ENCODE assay signal across 20 cellular contexts in genomic region chr6:149422581-149422980, GRCh38. TPM values are rescaled to one million over a fixed set of nuclear protein-coding genes. Genes with fewer than 3 reads are reported as not detected.
DNase-seq lines count a peak whose midpoint lies in the region; ATAC-seq and TF ChIP-seq lines count a peak whose summit lies in the region.
"Had no signal": no experiment of that assay in that cellular context is flagged by ENCODE, and none has a peak within 500 bp of the region (broad histone marks: within the 10 kb centered on the region; RNA-seq: fewer than 3 reads in every experiment).

No MANE protein-coding gene starts in this region.

- no peak overlapping the region for H2AFZ ChIP-seq in neural progenitor cell (replicated peaks)

- CTCF ChIA-PET in HEK293 (lab: Yijun Ruan, JAX) = interaction anchor here (0.6 to 1.6 kb wide), 4 partner anchors 80 to 396 kb away, joined by 3 to 5 read pairs (median 4); no protein-coding TSS in a partner anchor

- no peak overlapping the region for H3K4me3 Mint-ChIP-seq in dendritic cell treated with granulocyte-macrophage colony-stimulating factor and Interleukin-4, amounts not matched to agents 40 ng/mL and 50 ng/mL, for 4 days
- no peak overlapping the region for H3K4me3 Mint-ChIP-seq in neural progenitor cell
- H3K4me3 Mint-ChIP-seq: CD4-positive, CD25-positive, alpha-beta regulatory T cell; GM23338; HFFc6 had no signal

- H3K9ac ChIP-seq in skeletal muscle tissue (ENCODE audit: low read depth in 1 of 3, low read length in 3 of 3) (no peak overlapping the region), neural progenitor cell (no peak overlapping the region)

- no peak for DNase-seq in DMS 273 treated with DMSO at 0.1 percent for 48 hours (lab: John Stamatoyannopoulos, UW)
- DNase-seq in neural progenitor cell (ENCODE audit: low spot score) = no peak
- DNase-seq: ACHN; BE2C; C1 segment of cervical spinal cord; Caco-2; CD4-positive, CD25-positive, alpha-beta regulatory T cell; DMS153; DMS79; GDM1; HCEC 1CT; HFFc6; IMR-90 had no signal

- H3K36me3 Mint-ChIP-seq in dendritic cell treated with granulocyte-macrophage colony-stimulating factor and Interleukin-4, amounts not matched to agents 40 ng/mL and 50 ng/mL, for 4 days (ENCODE audit: low read depth) = no peaks in the 10 kb centered on the region
- no peaks in the 10 kb centered on the region for H3K36me3 Mint-ChIP-seq in neural progenitor cell
- H3K36me3 Mint-ChIP-seq: CD4-positive, CD25-positive, alpha-beta regulatory T cell had no signal

- H3K27me3 Mint-ChIP-seq in dendritic cell treated with granulocyte-macrophage colony-stimulating factor and Interleukin-4, amounts not matched to agents 40 ng/mL and 50 ng/mL, for 4 days = no peaks in the 10 kb centered on the region
- H3K27me3 Mint-ChIP-seq in neural progenitor cell (ENCODE audit: insufficient read depth, low read depth) = peaks cover 9% of the 10 kb centered on the region
- H3K27me3 Mint-ChIP-seq: CD4-positive, CD25-positive, alpha-beta regulatory T cell had no signal

- H3K4me1 Mint-ChIP-seq in dendritic cell treated with granulocyte-macrophage colony-stimulating factor and Interleukin-4, amounts not matched to agents 40 ng/mL and 50 ng/mL, for 4 days (ENCODE audit: low read depth) = peaks cover 21% of the 10 kb centered on the region
- H3K4me1 Mint-ChIP-seq in neural progenitor cell = peaks cover 18% of the 10 kb centered on the region

- H3K9me3 ChIP-seq in HEK293 (ENCODE audit: control insufficient read depth, insufficient read depth, low read depth, low read length) (no peaks in the 10 kb centered on the region), skeletal muscle tissue (ENCODE audit: control insufficient read depth in 3 of 3, low read length in 3 of 3) (no peaks in the 10 kb centered on the region), neural progenitor cell (ENCODE audit: low read depth) (no peaks in the 10 kb centered on the region)
- H3K9me3 ChIP-seq: BE2C, Caco-2 had no signal

- no peaks in the 10 kb centered on the region for H3F3A ChIP-seq in neural progenitor cell (ENCODE audit: low read depth)

- H3K4me1 ChIP-seq in HEK293 (ENCODE audit: control insufficient read depth, insufficient read depth, low read length) (0 out of 2 replicates have a peak, but pooled peaks cover 2% of the 10 kb centered on the region), skeletal muscle tissue (ENCODE audit: control insufficient read depth in 3 of 3, insufficient read depth in 3 of 3, low read length in 3 of 3) (peaks cover 0 to 6% (median 5%) of the 10 kb centered on the region in 3 donors), neural progenitor cell (peaks cover 9% of the 10 kb centered on the region)
- H3K4me1 ChIP-seq: BE2C, Caco-2 had no signal

- H3K36me3 ChIP-seq in HEK293 (ENCODE audit: control insufficient read depth in 2 of 2, insufficient read depth in 1 of 2, low read length in 2 of 2) = no peaks in the 10 kb centered on the region
- H3K36me3 ChIP-seq in skeletal muscle tissue (ENCODE audit: control insufficient read depth in 3 of 3, insufficient read depth in 3 of 3, low read length in 3 of 3) = no peaks in the 10 kb centered on the region
- no peaks in the 10 kb centered on the region for H3K36me3 ChIP-seq in neural progenitor cell
- H3K36me3 ChIP-seq: BE2C had no signal

- H4K20me1 ChIP-seq in neural progenitor cell (ENCODE audit: low read depth) = no peaks in the 10 kb centered on the region

- peak overlapping the region; percentile 85 for H3K27ac Mint-ChIP-seq in dendritic cell treated with granulocyte-macrophage colony-stimulating factor and Interleukin-4, amounts not matched to agents 40 ng/mL and 50 ng/mL, for 4 days
- no peak overlapping the region for H3K27ac Mint-ChIP-seq in neural progenitor cell
- H3K27ac Mint-ChIP-seq: GM23338, HFFc6 had no signal

- no peaks in the 10 kb centered on the region for H3K79me2 ChIP-seq in neural progenitor cell (ENCODE audit: low read depth)

- intact Hi-C loops in dendritic cell treated with granulocyte-macrophage colony-stimulating factor and Interleukin-4, amounts not matched to agents 40 ng/mL and 50 ng/mL, for 4 days (cut with micrococcal nuclease) = no loop called here

- H3K27ac ChIP-seq in HEK293 (ENCODE audit: extremely low read depth, low read depth, low read length) (no peak overlapping the region), VCaP (peak overlapping the region; percentile 68), skeletal muscle tissue (ENCODE audit: low read depth, low read length) (peak overlapping the region; percentile 5), neural progenitor cell (no peak overlapping the region)
- H3K27ac ChIP-seq: HL-60 had no signal

- no peaks in the 10 kb centered on the region for H3K9me3 Mint-ChIP-seq in dendritic cell treated with granulocyte-macrophage colony-stimulating factor and Interleukin-4, amounts not matched to agents 40 ng/mL and 50 ng/mL, for 4 days
- no peaks in the 10 kb centered on the region for H3K9me3 Mint-ChIP-seq in neural progenitor cell
- H3K9me3 Mint-ChIP-seq: CD4-positive, CD25-positive, alpha-beta regulatory T cell; GM23338; HFFc6 had no signal

- ATAC-seq in GM19467 (IDR thresholded peaks at IDR 0.05; ENCODE audit: unreplicated experiment) = no peak

- H3K4me3 ChIP-seq in HEK293 (ENCODE audit: low read depth, low read length) (no peak overlapping the region), skeletal muscle tissue (ENCODE audit: low read length in 3 of 3) (no peak overlapping the region), neural progenitor cell (no peak overlapping the region)
- H3K4me3 ChIP-seq: GM23338 had no signal

- TF ChIP-seq CTCF in HEK293 (tag by site-specific recombination; IDR thresholded peaks at IDR 0.05) (no peak), VCaP (conservative IDR thresholded peaks at IDR 0.05) (no peak), neural progenitor cell (IDR thresholded peaks at IDR 0.05) (no peak)

- POLR2A ChIA-PET in HEK293 (lab: Yijun Ruan, JAX) = no interaction called here

- H3K27me3 ChIP-seq in skeletal muscle tissue (ENCODE audit: control insufficient read depth in 3 of 3, insufficient read depth in 3 of 3, low read length in 3 of 3) = peaks cover 0 to 19% (median 15%) of the 10 kb centered on the region in 3 donors
- no peaks in the 10 kb centered on the region for H3K27me3 ChIP-seq in neural progenitor cell
- H3K27me3 ChIP-seq: BE2C had no signal

- H3K4me2 ChIP-seq in neural progenitor cell = no peak overlapping the region
- H3K4me2 ChIP-seq: GM23338 had no signal

TF ChIP-seq in HEK293, 187 proteins besides CTCF, POLR2A, EP300 and RAD21:
- 0 out of 2 replicates have a peak, but pooled peaks have one; percentile 23 for TF ChIP-seq ZBTB17 (tag by site-specific recombination; IDR thresholded peaks at IDR 0.05)
- no peak for TF ChIP-seq GLI4 (tag by site-specific recombination; IDR thresholded peaks at IDR 0.05)

RNA-seq across cellular contexts. Expression of gene SUMO4, which starts 22.5 kb away (rescaled TPM):
- total RNA-seq in skeletal muscle tissue (0.52 TPM), neural progenitor cell (ENCODE audit: low replicate concordance) (0.82 and 2.3 TPM in 2 replicates)

Comparison
In these comparisons a context has a peak if more than half of its experiments do, and no peak if none do; other contexts are left out.
1. H3K27ac ChIP-seq: peak in VCaP (single experiment) and skeletal muscle tissue (single experiment); none in HEK293 (single experiment) and neural progenitor cell (single experiment).